Comparison of ENCODE assay signal across 17 cellular contexts in genomic region chr1:60727553-60727952, GRCh38.
A peak's percentile ranks its signal among the peaks of the same experiment; 100 is the strongest.
DNase-seq lines count a peak whose midpoint lies in the region; ATAC-seq and TF ChIP-seq lines count a peak whose summit lies in the region.
"Had no signal": no experiment of that assay in that cellular context is flagged by ENCODE, and none has a peak within 500 bp of the region (broad histone marks: within the 10 kb centered on the region; RNA-seq: fewer than 3 reads in every experiment).

No MANE protein-coding gene starts in this region.

- no peak overlapping the region for H3K4me2 ChIP-seq in GM23338
- H3K4me2 ChIP-seq: A549 had no signal

- H3K4me3 ChIP-seq in GM23338 (no peak overlapping the region), epithelial cell of proximal tubule (ENCODE audit: low read depth, low read length) (no peak overlapping the region), psoas muscle (no peak overlapping the region), gastrocnemius medialis (no peak overlapping the region)
- H3K4me3 ChIP-seq: A549, MG63, SJSA1 had no signal

- CTCF ChIA-PET in RWPE1 (lab: Yijun Ruan, JAX), result no interaction called here

- H3K36me3 Mint-ChIP-seq in GM23338 (ENCODE audit: low read depth) (peaks cover 8% of the 10 kb centered on the region; the same call in 2 of the 3 replicates), mesothelial cell of epicardium (no peaks in the 10 kb centered on the region)

- H3K9me2 ChIP-seq in GM23338 (ENCODE audit: insufficient read depth), result peaks cover 14% of the 10 kb centered on the region

- in situ Hi-C loops in gastrocnemius medialis (cut with MboI; ENCODE audit: low sequenced_read_pairs in 4 of 4), result no loop called here

- no peaks in the 10 kb centered on the region for H3K27me3 ChIP-seq in GM23338 (ENCODE audit: insufficient read depth)
- no peaks in the 10 kb centered on the region for H3K27me3 ChIP-seq in psoas muscle (ENCODE audit: insufficient read depth in 3 of 3, low read length in 2 of 3)
- H3K27me3 ChIP-seq in gastrocnemius medialis, result no peaks in the 10 kb centered on the region
- H3K27me3 ChIP-seq: MG63, SJSA1 had no signal

- H3K36me3 ChIP-seq in GM23338 (ENCODE audit: insufficient read depth) (no peaks in the 10 kb centered on the region), psoas muscle (ENCODE audit: insufficient read depth in 1 of 2, low read depth in 1 of 2) (no peaks in the 10 kb centered on the region), gastrocnemius medialis (no peaks in the 10 kb centered on the region)
- H3K36me3 ChIP-seq: MG63, SJSA1 had no signal

- H3K27ac Mint-ChIP-seq in GM23338 (no peak overlapping the region), mesothelial cell of epicardium (peak overlapping the region; percentile 88)

- no peak for ATAC-seq in GM23338
- no peak for ATAC-seq in psoas muscle
- ATAC-seq in left lobe of liver, result no peak
- ATAC-seq in gastrocnemius medialis, result no peak
- ATAC-seq: A549 had no signal

- intact Hi-C loops in psoas muscle (cut with DNase I) (no loop called here), gastrocnemius medialis (cut with DNase I; ENCODE audit: low total_unique reads) (no loop called here)

- H3K27ac ChIP-seq in GM23338 (ENCODE audit: low read depth) (no peak overlapping the region), RWPE1 (no peak overlapping the region), psoas muscle (no peak overlapping the region), gastrocnemius medialis (no peak overlapping the region)
- H3K27ac ChIP-seq: A549, SJSA1 had no signal

- no peak for TF ChIP-seq POLR2A in gastrocnemius medialis (IDR thresholded peaks at IDR 0.05)

- H3K4me3 Mint-ChIP-seq in GM23338, result no peak overlapping the region
- no peak overlapping the region for H3K4me3 Mint-ChIP-seq in mesothelial cell of epicardium

- H3K9me3 Mint-ChIP-seq in GM23338 (peaks cover 10% of the 10 kb centered on the region), mesothelial cell of epicardium (peaks cover 26% of the 10 kb centered on the region)

- no peaks in the 10 kb centered on the region for H3K79me2 ChIP-seq in GM23338 (replicated peaks; ENCODE audit: insufficient read depth)

- peak; percentile 25 for DNase-seq in GM23338 (ENCODE audit: low spot score)
- DNase-seq in RWPE1 (ENCODE audit: low spot score), result peak; percentile 38
- peak; percentile 47 for DNase-seq in epithelial cell of proximal tubule (ENCODE audit: low read depth)
- no peak for DNase-seq in mesothelial cell of epicardium (ENCODE audit: low spot score in 2 of 2, unreplicated experiment in 2 of 2)
- DNase-seq in psoas muscle, result no peak
- DNase-seq in left lobe of liver (ENCODE audit: low spot score), result no peak
- no peak for DNase-seq in SW480 (ENCODE audit: low spot score)
- no peak for DNase-seq in gastrocnemius medialis
- DNase-seq: AML-193, DMS79, GDM1, KBM-7, MG63, NCI-H1105 treated with DMSO at 0.1 percent for 48 hours, NCI-H187 had no signal

- H3K9me3 ChIP-seq in psoas muscle (no peaks in the 10 kb centered on the region), gastrocnemius medialis (no peaks in the 10 kb centered on the region)
- H3K9me3 ChIP-seq: A549, MG63 had no signal

- H3F3A ChIP-seq in GM23338 (replicated peaks; ENCODE audit: low read depth), result no peaks in the 10 kb centered on the region

- H3K27me3 Mint-ChIP-seq in GM23338 (ENCODE audit: insufficient read depth, low read depth, poor library complexity) (peaks cover 1% of the 10 kb centered on the region), mesothelial cell of epicardium (ENCODE audit: low read depth) (no peaks in the 10 kb centered on the region)

- WGBS in psoas muscle, 3 donors, result 96 to 100% (median 100%) methylated on average over 1 of the region's 1 CpG

- H4K20me1 ChIP-seq in GM23338 (replicated peaks; ENCODE audit: insufficient read depth), result no peaks in the 10 kb centered on the region

- TF ChIP-seq CTCF in GM23338 (conservative IDR thresholded peaks at IDR 0.05; ENCODE audit: low read depth in 2 of 2), result no peak
- no peak for TF ChIP-seq CTCF in RWPE1 (conservative IDR thresholded peaks at IDR 0.05; ENCODE audit: low read depth)
- no peak for TF ChIP-seq CTCF in epithelial cell of proximal tubule (conservative IDR thresholded peaks at IDR 0.05; ENCODE audit: low read depth, low read length)
- no peak for TF ChIP-seq CTCF in mesothelial cell of epicardium (IDR thresholded peaks at IDR 0.05; ENCODE audit: unreplicated experiment)
- TF ChIP-seq CTCF in psoas muscle (IDR thresholded peaks at IDR 0.05), result no peak
- no peak for TF ChIP-seq CTCF in gastrocnemius medialis (IDR thresholded peaks at IDR 0.05 in 4 of 5, conservative IDR thresholded peaks at IDR 0.05 in 1 of 5)

- H3K4me1 Mint-ChIP-seq in GM23338 (no peaks in the 10 kb centered on the region; the same call in 2 of the 3 replicates), mesothelial cell of epicardium (peaks cover 19% of the 10 kb centered on the region)

- peak overlapping the region; percentile 25; the same call in 1 of the 2 replicates for H2AFZ ChIP-seq in GM23338

- H3K4me1 ChIP-seq in GM23338 (ENCODE audit: insufficient read depth) (no peaks in the 10 kb centered on the region), psoas muscle (no peaks in the 10 kb centered on the region), gastrocnemius medialis (no peaks in the 10 kb centered on the region)
- H3K4me1 ChIP-seq: A549, SJSA1 had no signal

- POLR2A ChIA-PET in RWPE1 (lab: Yijun Ruan, JAX; ENCODE audit: low non-redundant PET), result no interaction called here

TF ChIP-seq in GM23338, 12 proteins besides CTCF, POLR2A, EP300 and RAD21:
- no peak for TF ChIP-seq EZH2 (IDR thresholded peaks at IDR 0.05; ENCODE audit: low read depth, unreplicated experiment)
- TF ChIP-seq, protein P1, sequence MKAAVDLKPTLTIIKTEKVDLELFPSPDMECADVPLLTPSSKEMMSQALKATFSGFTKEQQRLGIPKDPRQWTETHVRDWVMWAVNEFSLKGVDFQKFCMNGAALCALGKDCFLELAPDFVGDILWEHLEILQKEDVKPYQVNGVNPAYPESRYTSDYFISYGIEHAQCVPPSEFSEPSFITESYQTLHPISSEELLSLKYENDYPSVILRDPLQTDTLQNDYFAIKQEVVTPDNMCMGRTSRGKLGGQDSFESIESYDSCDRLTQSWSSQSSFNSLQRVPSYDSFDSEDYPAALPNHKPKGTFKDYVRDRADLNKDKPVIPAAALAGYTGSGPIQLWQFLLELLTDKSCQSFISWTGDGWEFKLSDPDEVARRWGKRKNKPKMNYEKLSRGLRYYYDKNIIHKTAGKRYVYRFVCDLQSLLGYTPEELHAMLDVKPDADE (IDR thresholded peaks at IDR 0.05), result no peak
- no peak for TF ChIP-seq STAT1 (IDR thresholded peaks at IDR 0.05; ENCODE audit: unreplicated experiment)
- TF ChIP-seq REST (IDR thresholded peaks at IDR 0.05; ENCODE audit: unreplicated experiment), result no peak
TF ChIP-seq in GM23338: peak in this region for 0.

Comparison
In these comparisons a context has a peak if more than half of its experiments do, and no peak if none do; other contexts are left out.
1. DNase-seq: peak in GM23338 (single experiment), RWPE1 (single experiment) and epithelial cell of proximal tubule (single experiment); none in mesothelial cell of epicardium (0 of 2), psoas muscle (0 of 2), left lobe of liver (single experiment), SW480 (single experiment) and gastrocnemius medialis (0 of 2).